Comparison of ENCODE assay signal across 1 cellular context in genomic region chr15:75723847-75724660, GRCh38.
A peak's percentile ranks its signal among the peaks of the same experiment; 100 is the strongest.
TF ChIP-seq lines count a peak whose summit lies in the region.

No MANE protein-coding gene starts in this region.

TF ChIP-seq in HEK293, 187 proteins besides CTCF, POLR2A, EP300 and RAD21 (continued from another document and continues in another):
- no peak for TF ChIP-seq ZNF280C (tag by site-specific recombination; IDR thresholded peaks at IDR 0.05)
- no peak for TF ChIP-seq ZNF571 (tag by site-specific recombination; IDR thresholded peaks at IDR 0.05)
- no peak for TF ChIP-seq ZBTB44 (tag by site-specific recombination; IDR thresholded peaks at IDR 0.05)
- no peak for TF ChIP-seq ZNF707 (tag by site-specific recombination; IDR thresholded peaks at IDR 0.05)
- 0 out of 2 replicates have a peak, but pooled peaks have one; percentile 60 for TF ChIP-seq PBX3 (CRISPR knock-in tag; IDR thresholded peaks at IDR 0.05)
- TF ChIP-seq KLF17 (tag by site-specific recombination; IDR thresholded peaks at IDR 0.05): no peak
- no peak for TF ChIP-seq ZNF670 (tag by site-specific recombination; IDR thresholded peaks at IDR 0.05; ENCODE audit: low read depth)
- TF ChIP-seq ZNF785 (tag by site-specific recombination; IDR thresholded peaks at IDR 0.05): no peak
- no peak for TF ChIP-seq ZNF354C (tag by site-specific recombination; IDR thresholded peaks at IDR 0.05; ENCODE audit: borderline replicate concordance, low read depth)
- no peak for TF ChIP-seq ZNF140 (tag by site-specific recombination; IDR thresholded peaks at IDR 0.05)
- TF ChIP-seq ZSCAN16 (tag by site-specific recombination; IDR thresholded peaks at IDR 0.05): no peak
- no peak for TF ChIP-seq SCRT2 (tag by site-specific recombination; IDR thresholded peaks at IDR 0.05)
- TF ChIP-seq MYNN (tag by site-specific recombination; IDR thresholded peaks at IDR 0.05; ENCODE audit: borderline replicate concordance): no peak
- TF ChIP-seq ZNF404 (tag by site-specific recombination; IDR thresholded peaks at IDR 0.05): no peak
- no peak for TF ChIP-seq KLF8 (tag by site-specific recombination; IDR thresholded peaks at IDR 0.05)
- 0 out of 2 replicates have a peak, but pooled peaks have one; percentile 19 for TF ChIP-seq ZEB2 (tag by site-specific recombination; IDR thresholded peaks at IDR 0.05)
- no peak for TF ChIP-seq ZNF639 (tag by site-specific recombination; IDR thresholded peaks at IDR 0.05)
- no peak for TF ChIP-seq ZNF626 (tag by site-specific recombination; IDR thresholded peaks at IDR 0.05)
- TF ChIP-seq SP7 (tag by site-specific recombination; IDR thresholded peaks at IDR 0.05): peak; percentile 57
- TF ChIP-seq ZBTB49 (tag by site-specific recombination; IDR thresholded peaks at IDR 0.05; ENCODE audit: low read depth): no peak
- TF ChIP-seq ZNF664 (tag by site-specific recombination; IDR thresholded peaks at IDR 0.05): no peak
- no peak for TF ChIP-seq ZNF214 (tag by site-specific recombination; IDR thresholded peaks at IDR 0.05; ENCODE audit: borderline replicate concordance)
- TF ChIP-seq ZNF473 (tag by site-specific recombination; IDR thresholded peaks at IDR 0.05): no peak
- no peak for TF ChIP-seq SP2 (tag by site-specific recombination; IDR thresholded peaks at IDR 0.05)
- TF ChIP-seq ZNF621 (tag by site-specific recombination; IDR thresholded peaks at IDR 0.05): no peak
- no peak for TF ChIP-seq ZNF48 (tag by site-specific recombination; IDR thresholded peaks at IDR 0.05)
- no peak for TF ChIP-seq GLIS1 (tag by site-specific recombination; IDR thresholded peaks at IDR 0.05)
- TF ChIP-seq PATZ1 (tag by site-specific recombination; IDR thresholded peaks at IDR 0.05): peak; percentile 72
- TF ChIP-seq ZNF426 (tag by site-specific recombination; IDR thresholded peaks at IDR 0.05): no peak
- no peak for TF ChIP-seq ZNF513 (tag by site-specific recombination; IDR thresholded peaks at IDR 0.05)
- no peak for TF ChIP-seq SP3 (tag by site-specific recombination; IDR thresholded peaks at IDR 0.05)
- peak; percentile 61 for TF ChIP-seq ZBTB20 (tag by site-specific recombination; IDR thresholded peaks at IDR 0.05)
- TF ChIP-seq ZNF777 (tag by site-specific recombination; IDR thresholded peaks at IDR 0.05; ENCODE audit: borderline replicate concordance): no peak
- no peak for TF ChIP-seq ZNF549 (tag by site-specific recombination; IDR thresholded peaks at IDR 0.05)
- no peak for TF ChIP-seq ZBTB1 (tag by site-specific recombination; IDR thresholded peaks at IDR 0.05)
- TF ChIP-seq ZNF544 (tag by site-specific recombination; IDR thresholded peaks at IDR 0.05): no peak
- no peak for TF ChIP-seq ZNF654 (tag by site-specific recombination; IDR thresholded peaks at IDR 0.05; ENCODE audit: low read depth)
- TF ChIP-seq ZNF830 (tag by site-specific recombination; IDR thresholded peaks at IDR 0.05; ENCODE audit: low read depth): no peak
- no peak for TF ChIP-seq BCL6B (tag by site-specific recombination; IDR thresholded peaks at IDR 0.05)
- TF ChIP-seq ZSCAN5A (tag by site-specific recombination; IDR thresholded peaks at IDR 0.05): no peak
- TF ChIP-seq ZNF366 (tag by site-specific recombination; conservative IDR thresholded peaks at IDR 0.05): no peak
- no peak for TF ChIP-seq ZNF596 (tag by site-specific recombination; IDR thresholded peaks at IDR 0.05)
- no peak for TF ChIP-seq ZNF221 (tag by site-specific recombination; IDR thresholded peaks at IDR 0.05; ENCODE audit: borderline replicate concordance)
